In genomic region chr17:66964083-66964771, GRCh38 we compare ENCODE assay signal across 8 cellular contexts. TPM values are rescaled to one million over a fixed set of nuclear protein-coding genes. Genes with fewer than 3 reads are reported as not detected.
DNase-seq lines count a peak whose midpoint lies in the region; ATAC-seq and TF ChIP-seq lines count a peak whose summit lies in the region.

CACNG4 (plus strand) TSS chr17:66964707; CDS start chr17:66964912, 205 bp downstream.

- peaks cover 57% of the 10 kb centered on the region for H3K27me3 ChIP-seq in BJ (ENCODE audit: control insufficient read depth, insufficient read depth, low read length)
- peaks cover 0 to 8% of the 10 kb centered on the region in 2 donors for H3K27me3 ChIP-seq in naive thymus-derived CD4-positive, alpha-beta T cell (ENCODE audit: control insufficient read depth in 2 of 2, insufficient read depth in 2 of 2, low read length in 2 of 2)

- H3K36me3 Mint-ChIP-seq in naive thymus-derived CD4-positive, alpha-beta T cell: peaks cover 0 to 4% (median 0%) of the 10 kb centered on the region in 5 donors

- CTCF ChIA-PET in BJ (lab: Yijun Ruan, JAX): no interaction called here
- CTCF ChIA-PET in naive thymus-derived CD4-positive, alpha-beta T cell (lab: Charles Lee): no interaction called here

- no peaks in the 10 kb centered on the region for H3K36me3 ChIP-seq in BJ (ENCODE audit: control insufficient read depth, insufficient read depth, low read length)
- no peaks in the 10 kb centered on the region for H3K36me3 ChIP-seq in naive thymus-derived CD4-positive, alpha-beta T cell (ENCODE audit: control insufficient read depth in 2 of 3, insufficient read depth in 3 of 3, low read length in 3 of 3)

- H3K9me3 Mint-ChIP-seq in naive thymus-derived CD4-positive, alpha-beta T cell: peaks cover 0 to 1% (median 0%) of the 10 kb centered on the region in 11 donors

- no peak for TF ChIP-seq CTCF in BJ (IDR thresholded peaks at IDR 0.05; ENCODE audit: insufficient read depth, low read depth, low read length)

- peaks cover 52 to 71% (median 56%) of the 10 kb centered on the region in 5 donors for H3K27me3 Mint-ChIP-seq in naive thymus-derived CD4-positive, alpha-beta T cell

- intact Hi-C loops in naive thymus-derived CD4-positive, alpha-beta T cell (cut with micrococcal nuclease): no loop called here

- H3K27ac Mint-ChIP-seq in naive thymus-derived CD4-positive, alpha-beta T cell: no peak within 1 kb of the TSS

- ATAC-seq in naive thymus-derived CD4-positive, alpha-beta T cell: no peak
- ATAC-seq in HG03442 (IDR thresholded peaks at IDR 0.05; ENCODE audit: unreplicated experiment) (no peak), GM19463 (IDR thresholded peaks at IDR 0.05; ENCODE audit: unreplicated experiment) (no peak), GM18909 (IDR thresholded peaks at IDR 0.05; ENCODE audit: poor library complexity, unreplicated experiment) (no peak), GM21825 (IDR thresholded peaks at IDR 0.05; ENCODE audit: unreplicated experiment) (no peak)

- peaks cover 0 to 23% (median 8%) of the 10 kb centered on the region in 7 donors for H3K4me1 Mint-ChIP-seq in naive thymus-derived CD4-positive, alpha-beta T cell

- no peaks in the 10 kb centered on the region for H3K4me1 ChIP-seq in naive thymus-derived CD4-positive, alpha-beta T cell (ENCODE audit: control insufficient read depth in 2 of 2, insufficient read depth in 2 of 2, low read length in 2 of 2)

- peak within 1 kb of the TSS; percentile 14; the same call in 1 of the 2 replicates for H3K4me3 ChIP-seq in BJ (ENCODE audit: low read depth, low read length)
- H3K4me3 ChIP-seq in Jurkat, Clone E6-1 (ENCODE audit: low read length): peak within 1 kb of the TSS; percentile 33
- no peak within 1 kb of the TSS for H3K4me3 ChIP-seq in naive thymus-derived CD4-positive, alpha-beta T cell (ENCODE audit: low read length)

- peak within 1 kb of the TSS; percentile 59 for H3K27ac ChIP-seq in caudate nucleus (ENCODE audit: low read depth, low read length)
- H3K27ac ChIP-seq in naive thymus-derived CD4-positive, alpha-beta T cell (ENCODE audit: low read depth, low read length): no peak within 1 kb of the TSS

- H3K9me3 ChIP-seq in naive thymus-derived CD4-positive, alpha-beta T cell (ENCODE audit: control insufficient read depth in 2 of 3, low read length in 3 of 3): no peaks in the 10 kb centered on the region

- DNase-seq in BJ (ENCODE audit: low read depth): no peak
- no peak for DNase-seq in Jurkat, Clone E6-1 (ENCODE audit: low read depth, low spot score)
- peak in 33 of 61 donors; percentile 19 to 75 (median 52) for DNase-seq in caudate nucleus (lab: John Stamatoyannopoulos, UW)
- no peak for DNase-seq in naive thymus-derived CD4-positive, alpha-beta T cell

- peak within 1 kb of the TSS in 9 of 10 donors; percentile 32 to 86 (median 68) for H3K4me3 Mint-ChIP-seq in naive thymus-derived CD4-positive, alpha-beta T cell

- POLR2A ChIA-PET in BJ (lab: Charles Lee): no interaction called here
- POLR2A ChIA-PET in naive thymus-derived CD4-positive, alpha-beta T cell (lab: Charles Lee): no interaction called here

RNA-seq across cellular contexts. Expression of gene CACNG4, which starts in this region (rescaled TPM):
- 0.02 and 0.06 TPM in 2 replicates for polyA plus RNA-seq in BJ (2011; rRNA removed)
- 0.05 TPM in 1 of 2 replicates, not detected in the other for polyA minus RNA-seq in BJ (2011; rRNA and poly(A)+ RNA removed)
- polyA plus RNA-seq in Jurkat, Clone E6-1 (2012; ENCODE audit: insufficient read depth, insufficient read length): 0.34 TPM
- total RNA-seq in naive thymus-derived CD4-positive, alpha-beta T cell: not detected
- not detected for polyA plus RNA-seq in naive thymus-derived CD4-positive, alpha-beta T cell

Comparison
In these comparisons a context has a peak if more than half of its experiments do, and no peak if none do; other contexts are left out.
1. DNase-seq: peak in caudate nucleus (33 of 61); none in BJ (single experiment), Jurkat, Clone E6-1 (single experiment) and naive thymus-derived CD4-positive, alpha-beta T cell (0 of 9).